1 cellular context compared by ENCODE assay signal in the genomic region with DNA sequence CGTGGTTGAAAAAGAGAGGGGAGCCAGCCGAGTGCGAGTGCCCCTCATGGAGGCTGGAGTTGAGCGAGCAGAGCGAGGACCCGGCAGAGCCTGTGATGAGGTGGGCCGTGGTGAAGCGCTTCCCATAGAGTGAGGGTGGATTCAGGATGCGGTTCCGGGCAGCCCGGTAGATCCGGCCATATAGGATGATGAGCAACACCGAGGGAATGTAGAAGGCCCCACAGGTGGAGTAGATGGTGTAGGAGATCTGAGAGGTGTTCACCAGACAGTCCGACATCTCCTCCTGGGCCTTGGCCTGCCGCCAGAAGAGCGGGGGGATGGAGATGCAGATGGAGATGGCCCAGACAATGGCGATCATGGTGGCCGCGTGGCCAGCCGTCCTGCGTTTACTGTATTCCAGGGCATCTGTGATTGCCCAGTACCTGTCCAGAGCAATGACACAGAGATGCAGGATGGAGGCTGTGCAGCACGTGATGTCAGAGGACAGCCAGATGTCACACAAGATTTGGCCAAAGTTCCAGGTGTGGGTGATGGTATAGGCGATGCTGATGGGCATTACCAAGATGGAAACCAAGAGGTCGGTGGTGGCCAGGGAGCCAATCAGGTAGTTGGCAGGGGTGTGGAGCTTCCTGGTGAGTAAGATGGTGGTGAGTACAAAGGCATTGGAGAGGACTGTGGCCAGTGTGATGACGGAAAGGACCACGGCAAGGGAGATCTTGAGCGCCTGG.
TF ChIP-seq lines count a peak whose summit lies in the region.

No MANE protein-coding gene starts in this region.

TF ChIP-seq in A549, 52 proteins besides CTCF, POLR2A, EP300 and RAD21:
- TF ChIP-seq MAZ (IDR thresholded peaks at IDR 0.05; ENCODE audit: borderline replicate concordance, low read depth, low read length) (no peak), RARB (CRISPR knock-in tag; IDR thresholded peaks at IDR 0.05) (no peak), ZSCAN20 (CRISPR knock-in tag; IDR thresholded peaks at IDR 0.05) (0 out of 2 replicates have a peak, but pooled peaks have one; percentile 14)
- TF ChIP-seq, protein P1, sequence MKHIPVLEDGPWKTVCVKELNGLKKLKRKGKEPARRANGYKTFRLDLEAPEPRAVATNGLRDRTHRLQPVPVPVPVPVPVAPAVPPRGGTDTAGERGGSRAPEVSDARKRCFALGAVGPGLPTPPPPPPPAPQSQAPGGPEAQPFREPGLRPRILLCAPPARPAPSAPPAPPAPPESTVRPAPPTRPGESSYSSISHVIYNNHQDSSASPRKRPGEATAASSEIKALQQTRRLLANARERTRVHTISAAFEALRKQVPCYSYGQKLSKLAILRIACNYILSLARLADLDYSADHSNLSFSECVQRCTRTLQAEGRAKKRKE (CRISPR knock-in tag; IDR thresholded peaks at IDR 0.05; ENCODE audit: low read depth) = peak; percentile 16; the same call in 1 of the 2 replicates
